20 cellular contexts compared by ENCODE assay signal in genomic region chr6:30939473-30939872, GRCh38. TPM values are rescaled to one million over a fixed set of nuclear protein-coding genes. Genes with fewer than 3 reads are reported as not detected.
DNase-seq lines count a peak whose midpoint lies in the region; ATAC-seq, FAIRE-seq and TF ChIP-seq lines count a peak whose summit lies in the region.
"Had no signal": no experiment of that assay in that cellular context is flagged by ENCODE, and none has a peak within 500 bp of the region (broad histone marks: within the 10 kb centered on the region; RNA-seq: fewer than 3 reads in every experiment).

No MANE protein-coding gene starts in this region.

- H3K9me3 ChIP-seq in esophagus squamous epithelium (no peaks in the 10 kb centered on the region), pancreas (no peaks in the 10 kb centered on the region), ovary (no peaks in the 10 kb centered on the region)
- H3K9me3 ChIP-seq: BE2C had no signal

- TF ChIP-seq POLR2A in esophagus squamous epithelium (IDR thresholded peaks at IDR 0.05) = no peak
- TF ChIP-seq POLR2A in ovary (IDR thresholded peaks at IDR 0.05) = no peak

- H3K4me3 ChIP-seq in esophagus squamous epithelium (no peak overlapping the region), pancreas (no peak overlapping the region), ovary (no peak overlapping the region)

- H3K4me1 ChIP-seq in esophagus squamous epithelium (peaks cover 27 to 83% (median 32%) of the 10 kb centered on the region in 3 donors), pancreas (no peaks in the 10 kb centered on the region), ovary (ENCODE audit: insufficient read depth) (peaks cover 3% of the 10 kb centered on the region)
- H3K4me1 ChIP-seq: BE2C had no signal

- peak overlapping the region; percentile 38 to 88 (median 84) for H3K27ac ChIP-seq in esophagus squamous epithelium
- no peak overlapping the region for H3K27ac ChIP-seq in pancreas
- H3K27ac ChIP-seq in ovary = no peak overlapping the region

- FAIRE-seq in pancreas (lab: Jason Lieb, UNC) = no peak

- intact Hi-C loops in esophagus squamous epithelium (cut with DNase I) (no loop called here), pancreas (cut with DNase I) (loop anchor here in 1 of 3 donors (10.0 kb wide), 1 partner anchor 125 kb away; no protein-coding TSS in a partner anchor), ovary (cut with DNase I) (loop anchor here in 1 of 4 donors (10.0 kb wide), 1 partner anchor 115 kb away; no protein-coding TSS in a partner anchor)

- H3K27me3 ChIP-seq in esophagus squamous epithelium (peaks cover 0 to 39% (median 0%) of the 10 kb centered on the region in 4 donors), pancreas (no peaks in the 10 kb centered on the region), ovary (no peaks in the 10 kb centered on the region)

- TF ChIP-seq EP300 in ovary (IDR thresholded peaks at IDR 0.05) = no peak

- TF ChIP-seq CTCF in esophagus squamous epithelium (IDR thresholded peaks at IDR 0.05) (no peak), pancreas (IDR thresholded peaks at IDR 0.05) (no peak), ovary (IDR thresholded peaks at IDR 0.05) (no peak)

- peak; percentile 58 to 77 (median 69) for ATAC-seq in pancreas

- DNase-seq in GM03348 (ENCODE audit: low spot score) (peak; percentile 25), NCI-H226 (peak; percentile 7), esophagus squamous epithelium (lab: John Stamatoyannopoulos, UW) (no peak), pancreas (peak in 2 of 6 donors; percentile 28 to 47), HCEC 1CT (no peak), ovary (no peak), GM19240 (ENCODE audit: insufficient read length, low spot score) (no peak)
- DNase-seq: ACHN; BE2C; CD4-positive, alpha-beta T cell; DMS79; GOT3; NCI-H1105 treated with DMSO at 0.1 percent for 48 hours; NCI-H1694 treated with DMSO at 0.1 percent for 48 hours; NCI-H2107; NCI-H2227 treated with DMSO at 0.1 percent for 48 hours; NCI-H526 treated with DMSO at 0.1 percent for 48 hours; OCI-M1; SW 1271 had no signal

- H3K36me3 ChIP-seq in esophagus squamous epithelium (no peaks in the 10 kb centered on the region), pancreas (no peaks in the 10 kb centered on the region), ovary (no peaks in the 10 kb centered on the region)
- H3K36me3 ChIP-seq: BE2C had no signal

- WGBS in esophagus squamous epithelium, 2 donors = 8 to 26% methylated on average over 2 of the region's 3 CpGs
- WGBS in pancreas, 2 donors = 35 to 37% methylated on average over 3 of the region's 3 CpGs
- 31 to 52% (median 37%) methylated on average over 3 of the region's 3 CpGs for WGBS in ovary, 3 donors

RNA-seq across cellular contexts. Expression of gene MUCL3, which starts 1.3 kb away (rescaled TPM):
- 1 to 10 TPM in 2 of 4 donors, under 1 TPM in 2; 0.21 to 8.3 (median 2.4) TPM for total RNA-seq in esophagus squamous epithelium
- 1 to 10 TPM in 1 of 6 donors, under 1 TPM in 1, not detected in 4; 0.09 to 5.6 TPM for total RNA-seq in pancreas
- polyA plus RNA-seq in pancreas = 1 to 10 TPM in 1 of 2 donors, under 1 TPM in 1; 0.04 to 1.2 TPM
- under 1 TPM in 1 of 7 donors, not detected in 6; under 0.01 TPM for total RNA-seq in ovary
- not detected for polyA plus RNA-seq in ovary
- total RNA-seq: CD4-positive, alpha-beta T cell; RPMI7951 had no signal

RNA-seq across cellular contexts. Expression of gene SFTA2, which starts 7.5 kb away (rescaled TPM):
- total RNA-seq in esophagus squamous epithelium = 10 to 100 TPM in 1 of 4 donors, 1 to 10 TPM in 3; 2.0 to 31.7 (median 6.4) TPM
- total RNA-seq in pancreas = 1 to 10 TPM in 5 of 6 donors, under 1 TPM in 1; 0.83 to 6.6 (median 2.1) TPM
- polyA plus RNA-seq in pancreas = 10 to 100 TPM; 14.4 to 22.9 TPM
- total RNA-seq in ovary = 1 to 10 TPM in 1 of 7 donors, under 1 TPM in 2, not detected in 4; 0.80 to 3.1 (median 0.82) TPM
- polyA plus RNA-seq in ovary = not detected
- total RNA-seq: CD4-positive, alpha-beta T cell had no signal

RNA-seq across cellular contexts. Expression of gene VARS2, which starts 25.4 kb away (rescaled TPM):
- total RNA-seq in esophagus squamous epithelium (10 to 100 TPM; 23.5 to 61.9 (median 33.0) TPM), pancreas (10 to 100 TPM; 11.3 to 25.8 (median 17.1) TPM), ovary (10 to 100 TPM in 6 of 7 donors, 1 to 10 TPM in 1; 6.7 to 32.3 (median 19.8) TPM)
- polyA plus RNA-seq in pancreas (10 to 100 TPM; 40.4 to 40.6 TPM), ovary (10 to 100 TPM; 17.0 to 23.4 TPM)

RNA-seq across cellular contexts. Expression of gene GTF2H4, which starts 31.5 kb away (rescaled TPM):
- total RNA-seq in esophagus squamous epithelium (10 to 100 TPM; 10.3 to 26.7 (median 12.4) TPM), pancreas (10 to 100 TPM in 5 of 6 donors, 1 to 10 TPM in 1; 9.4 to 23.2 (median 13.0) TPM), ovary (10 to 100 TPM in 6 of 7 donors, 1 to 10 TPM in 1; 5.6 to 43.9 (median 25.7) TPM)
- polyA plus RNA-seq in pancreas (10 to 100 TPM; 34.6 to 45.8 TPM), ovary (10 to 100 TPM; 22.0 to 24.5 TPM)

RNA-seq across cellular contexts. Expression of gene MUC21, which starts 44.0 kb away (rescaled TPM):
- 100 to 1,000 TPM; 219 to 945 (median 271) TPM for total RNA-seq in esophagus squamous epithelium
- not detected for total RNA-seq in pancreas
- polyA plus RNA-seq in pancreas = under 1 TPM; 0.07 to 0.23 TPM
- not detected for total RNA-seq in ovary
- not detected for polyA plus RNA-seq in ovary
- total RNA-seq: CD4-positive, alpha-beta T cell; RPMI7951 had no signal

Comparison
In these comparisons a context has a peak if more than half of its experiments do, and no peak if none do; other contexts are left out.
1. DNase-seq: peak in GM03348 (single experiment) and NCI-H226 (single experiment); none in esophagus squamous epithelium (single experiment), HCEC 1CT (single experiment), ovary (0 of 5) and GM19240 (single experiment).
2. H3K27ac ChIP-seq: peak in esophagus squamous epithelium (4 of 4); none in pancreas (0 of 4) and ovary (0 of 2).